29 cellular contexts compared by ENCODE assay signal in genomic region chr16:16774389-16774788, GRCh38.
"Had no signal": no experiment of that assay in that cellular context is flagged by ENCODE, and none has a peak within 500 bp of the region (broad histone marks: within the 10 kb centered on the region; RNA-seq: fewer than 3 reads in every experiment).

No MANE protein-coding gene starts in this region.

- H3K4me1 ChIP-seq: left lung, lower lobe of right lung, right atrium auricular region, stomach, testis, thyroid gland, transverse colon, upper lobe of left lung, vagina had no signal

- H3K4me3 Mint-ChIP-seq: immature natural killer cell; naive thymus-derived CD8-positive, alpha-beta T cell; nephron; neural crest cell; stimulated activated naive B cell treated with anti-CD40 and anti-IgM and Interleukin-4, amounts not matched to agents 10 μg/mL and 1 μg/mL and 100 μg/mL, for 72 hours had no signal

- H3K27me3 Mint-ChIP-seq: progenitor cell of endocrine pancreas had no signal

- H3K27ac ChIP-seq: left lung, lower lobe of right lung, neutrophil, right atrium auricular region, skin epidermis, stomach, testis, thyroid gland, transverse colon, upper lobe of left lung, vagina had no signal

- DNase-seq: hypothalamus; immature natural killer cell; kidney; left colon; left lung; lower lobe of right lung; mammary epithelial cell; mesenchymal stem cell; naive thymus-derived CD8-positive, alpha-beta T cell; occipital lobe; stimulated activated CD4-positive, alpha-beta T cell treated with anti-CD3 and anti-CD28 coated beads, Interleukin-12 subunit alpha, Interleukin-12 subunit beta, amount 100 ng/mL, for 4 hours; stimulated activated CD4-positive, alpha-beta T cell treated with anti-CD3 and anti-CD28 coated beads, Interleukin-15, amount 100 ng/mL, for 24 hours; stimulated activated CD4-positive, alpha-beta T cell treated with anti-CD3 and anti-CD28 coated beads, Interleukin-2, amount 100 ng/mL, for 24 hours; stimulated activated CD4-positive, alpha-beta T cell treated with anti-CD3 and anti-CD28 coated beads, Interleukin-4, amount 100 ng/mL, for 1 hour; stimulated activated naive B cell treated with anti-CD40 and anti-IgM and Interleukin-4, amounts not matched to agents 10 μg/mL and 1 μg/mL and 100 μg/mL, for 72 hours; stimulated activated naive CD8-positive, alpha-beta T cell treated with anti-CD3 and anti-CD28 coated beads, Interleukin-15, Interleukin-2, amounts not matched to agents 100 U/mL and 50 U/mL, for 24 hours; stomach; testis; thyroid gland; transverse colon; upper lobe of left lung had no signal

- H3K9me3 Mint-ChIP-seq: immature natural killer cell, nephron, neural crest cell had no signal

- H3K4me3 ChIP-seq: left lung, lower lobe of right lung, right atrium auricular region, skin epidermis, stomach, testis, thyroid gland, transverse colon, upper lobe of left lung, vagina had no signal

- ATAC-seq: left colon; left lung; lower lobe of right lung; naive thymus-derived CD8-positive, alpha-beta T cell; sciatic nerve; stimulated activated naive B cell treated with anti-CD40 and anti-IgM and Interleukin-4, amounts not matched to agents 10 μg/mL and 1 μg/mL and 100 μg/mL, for 72 hours; stimulated activated naive CD8-positive, alpha-beta T cell treated with anti-CD3 and anti-CD28 coated beads, Interleukin-15, Interleukin-2, amounts not matched to agents 100 U/mL and 50 U/mL, for 24 hours had no signal

- H3K36me3 ChIP-seq: left lung, lower lobe of right lung, neutrophil, right atrium auricular region, stomach, thyroid gland, transverse colon, upper lobe of left lung, vagina had no signal

- H3K27ac Mint-ChIP-seq: immature natural killer cell; naive thymus-derived CD8-positive, alpha-beta T cell; nephron; progenitor cell of endocrine pancreas; stimulated activated naive B cell treated with anti-CD40 and anti-IgM and Interleukin-4, amounts not matched to agents 10 μg/mL and 1 μg/mL and 100 μg/mL, for 72 hours had no signal

- H3K27me3 ChIP-seq: neutrophil, right atrium auricular region, testis, thyroid gland, transverse colon, upper lobe of left lung, vagina had no signal

- H3K9me3 ChIP-seq: left lung, lower lobe of right lung, neutrophil, right atrium auricular region, stomach, testis, thyroid gland, transverse colon, upper lobe of left lung, vagina had no signal

- H3K4me1 Mint-ChIP-seq: immature natural killer cell; naive thymus-derived CD8-positive, alpha-beta T cell; nephron; neural crest cell; stimulated activated naive B cell treated with anti-CD40 and anti-IgM and Interleukin-4, amounts not matched to agents 10 μg/mL and 1 μg/mL and 100 μg/mL, for 72 hours had no signal

- H3K36me3 Mint-ChIP-seq: immature natural killer cell; naive thymus-derived CD8-positive, alpha-beta T cell; stimulated activated naive B cell treated with anti-CD40 and anti-IgM and Interleukin-4, amounts not matched to agents 10 μg/mL and 1 μg/mL and 100 μg/mL, for 72 hours had no signal
